Comparison of ENCODE assay signal across 23 cellular contexts in the genomic region with DNA sequence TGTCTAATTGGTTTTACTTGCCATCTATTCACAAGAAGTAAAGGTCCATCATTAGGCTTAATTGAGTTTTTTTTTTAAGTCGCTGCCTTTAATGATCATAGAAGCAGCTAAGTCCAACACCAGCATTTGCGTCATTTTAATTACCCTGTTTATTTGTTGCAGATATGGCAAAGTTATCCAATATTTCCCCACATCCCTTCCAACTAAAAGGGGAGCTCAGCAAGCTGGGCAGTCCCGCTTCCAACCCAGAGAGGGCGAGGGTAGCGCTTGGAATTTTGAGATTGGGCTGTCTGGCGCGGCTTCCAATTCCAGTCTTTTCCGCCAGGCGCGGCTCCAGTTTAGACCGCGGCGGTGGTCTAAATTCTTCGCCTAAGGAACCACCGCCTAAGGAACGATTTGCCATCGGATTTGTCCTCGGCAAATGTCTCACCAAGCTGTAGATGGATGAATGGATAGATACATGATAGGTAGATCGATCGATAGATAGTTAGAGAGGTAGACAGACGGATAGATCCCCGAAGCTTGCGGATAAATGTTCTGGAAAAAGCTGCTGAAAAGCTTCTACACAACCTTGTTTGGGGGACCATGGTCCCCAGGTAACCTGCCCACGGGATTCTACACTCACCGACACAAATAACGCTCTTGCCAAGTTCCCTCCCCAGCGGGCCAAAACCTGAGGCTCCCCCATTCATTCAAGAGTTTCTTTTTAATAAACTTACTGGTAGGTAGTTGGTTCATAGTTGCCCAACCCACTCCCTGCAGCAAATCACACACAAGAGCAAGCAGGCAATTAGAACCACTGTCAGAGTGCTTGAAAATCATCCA. TPM values are rescaled to one million over a fixed set of nuclear protein-coding genes. Genes with fewer than 3 reads are reported as not detected.
A peak's percentile ranks its signal among the peaks of the same experiment; 100 is the strongest.
DNase-seq lines count a peak whose midpoint lies in the region; ATAC-seq and TF ChIP-seq lines count a peak whose summit lies in the region.
"Had no signal": no experiment of that assay in that cellular context is flagged by ENCODE, and none has a peak within 500 bp of the region (broad histone marks: within the 10 kb centered on the region; RNA-seq: fewer than 3 reads in every experiment).

No MANE protein-coding gene starts in this region.

- H2BK20ac ChIP-seq in H9 (ENCODE audit: low read depth, low read length, poor library complexity, severe bottlenecking), result no peak overlapping the region

- H3K4me1 Mint-ChIP-seq in H9 (peaks cover 54 to 76% of the 10 kb centered on the region in 2 experiments), WTC11 (peaks cover 75% of the 10 kb centered on the region)
- H3K4me1 Mint-ChIP-seq: central memory CD8-positive, alpha-beta T cell had no signal

- H2BK12ac ChIP-seq in H9 (ENCODE audit: insufficient read length, low read depth, low read length) (no peak overlapping the region), trophoblast cell (ENCODE audit: low read length) (no peak overlapping the region)

- H4K8ac ChIP-seq in H9 (replicated peaks; ENCODE audit: insufficient read length, low read depth, low read length) (no peak overlapping the region), trophoblast cell (ENCODE audit: low read depth, low read length) (no peak overlapping the region)

- H3T11ph ChIP-seq in H9 (ENCODE audit: low read length), result no peak overlapping the region

- H3K4me1 ChIP-seq in H9 (ENCODE audit: insufficient read depth, low read length) (no peaks in the 10 kb centered on the region), trophoblast cell (ENCODE audit: control insufficient read depth in 1 of 2, insufficient read depth in 2 of 2, low read length in 2 of 2) (no peaks in the 10 kb centered on the region)
- H3K4me1 ChIP-seq: pancreas, testis had no signal

- H3K4me3 ChIP-seq in fibroblast of pulmonary artery (replicated peaks; ENCODE audit: low read depth, low read length) (no peak overlapping the region), trophoblast cell (ENCODE audit: low read depth, low read length) (no peak overlapping the region)
- H3K4me3 ChIP-seq: BLaER1 treated with 17β-estradiol and CSF1 and Interleukin-3, amounts not matched to agents 10 nM and 100 nM; MG63; mucosa of descending colon; pancreas; testis had no signal

- H3K9me3 ChIP-seq in H9 (ENCODE audit: control insufficient read depth, low read depth, low read length) (no peaks in the 10 kb centered on the region), trophoblast cell (ENCODE audit: insufficient read depth, low read depth, low read length) (peaks cover 3% of the 10 kb centered on the region)
- H3K9me3 ChIP-seq: MG63, mucosa of descending colon, pancreas, testis had no signal

- H2BK15ac ChIP-seq in H9 (ENCODE audit: low read depth, low read length), result no peak overlapping the region

- H3K18ac ChIP-seq in H9 (ENCODE audit: insufficient read length, low read depth, low read length) (no peak overlapping the region), trophoblast cell (ENCODE audit: low read length) (no peak overlapping the region)

- CTCF ChIA-PET in WTC11 (lab: Charles Lee), result interaction anchor here (0.5 to 4.9 kb wide), 13 partner anchors 9 to 237 kb away, joined by 3 to 32 read pairs (median 7); a partner anchor contains a TSS

- peaks cover 12% of the 10 kb centered on the region for H3K23me2 ChIP-seq in H9 (ENCODE audit: insufficient read length, low read depth, low read length, poor library complexity, severe bottlenecking)

- H3K4me2 ChIP-seq in H9 (ENCODE audit: insufficient read depth, insufficient read length, low read length), result peak overlapping the region; percentile 58
- no peak overlapping the region for H3K4me2 ChIP-seq in trophoblast cell (ENCODE audit: low read length)
- H3K4me2 ChIP-seq: BLaER1 treated with 17β-estradiol and CSF1 and Interleukin-3, amounts not matched to agents 10 nM and 100 nM had no signal

- TF ChIP-seq CTCF in H9 (conservative IDR thresholded peaks at IDR 0.05) (peak; percentile 78), WTC11 (IDR thresholded peaks at IDR 0.05) (no peak), fibroblast of pulmonary artery (IDR thresholded peaks at IDR 0.05; ENCODE audit: low read length, missing control alignments) (peak; percentile 6)

- H3K14ac ChIP-seq in H9 (ENCODE audit: insufficient read depth, low read length) (no peak overlapping the region), trophoblast cell (ENCODE audit: low read length) (no peak overlapping the region)

- H2AFZ ChIP-seq in H9 (ENCODE audit: low read length) (no peak overlapping the region), trophoblast cell (ENCODE audit: insufficient read depth, low read length, poor library complexity) (no peak overlapping the region)

- peaks cover 0 to 3% of the 10 kb centered on the region in 2 experiments; a peak in 1 of 5 replicates for H3K9me3 Mint-ChIP-seq in H9
- H3K9me3 Mint-ChIP-seq in WTC11, result no peaks in the 10 kb centered on the region
- H3K9me3 Mint-ChIP-seq: T-helper 2 cell treated with Interferon-gamma antibody and Interleukin-4, amounts not matched to agents 5 μg/mL and 100 μg/mL, for 36 hours had no signal

- no peak overlapping the region for H3K56ac ChIP-seq in H9 (ENCODE audit: insufficient read length, low read depth, low read length)

- peaks cover 69% of the 10 kb centered on the region for H3K27me3 ChIP-seq in H9 (ENCODE audit: insufficient read depth, low read length)
- H3K27me3 ChIP-seq in trophoblast cell (ENCODE audit: insufficient read depth, low read length), result peaks cover 69% of the 10 kb centered on the region
- H3K27me3 ChIP-seq: MG63, testis had no signal

- H2BK5ac ChIP-seq in H9 (ENCODE audit: insufficient read length, low read length), result no peak overlapping the region
- no peak overlapping the region for H2BK5ac ChIP-seq in trophoblast cell (ENCODE audit: low read depth, low read length, poor library complexity)

- H4K91ac ChIP-seq in H9 (ENCODE audit: insufficient read length, low read depth, low read length) (no peak overlapping the region), trophoblast cell (ENCODE audit: low read depth, low read length) (no peak overlapping the region)

- no peak overlapping the region for H3K27ac ChIP-seq in H9 (ENCODE audit: insufficient read length, low read depth, low read length)
- no peak overlapping the region for H3K27ac ChIP-seq in trophoblast cell (ENCODE audit: low read depth, low read length)
- H3K27ac ChIP-seq: BLaER1 treated with 17β-estradiol and CSF1 and Interleukin-3, amounts not matched to agents 10 nM and 100 nM; epithelial cell of prostate; pancreas; testis had no signal

- H3K27me3 Mint-ChIP-seq in H9 (ENCODE audit: low read depth), result peaks cover 99% of the 10 kb centered on the region
- peaks cover 94% of the 10 kb centered on the region for H3K27me3 Mint-ChIP-seq in WTC11 (ENCODE audit: low read depth)

- H4K5ac ChIP-seq in H9 (ENCODE audit: insufficient read length, low read depth, low read length), result no peak overlapping the region

- no peaks in the 10 kb centered on the region for H3K79me1 ChIP-seq in H9 (ENCODE audit: insufficient read depth, low read depth, low read length, poor library complexity, severe bottlenecking)
- H3K79me1 ChIP-seq in trophoblast cell (ENCODE audit: low read length), result no peaks in the 10 kb centered on the region

- H2AK5ac ChIP-seq in H9 (ENCODE audit: insufficient read length, low read length), result no peak overlapping the region
- no peak overlapping the region for H2AK5ac ChIP-seq in trophoblast cell (ENCODE audit: low read length)

- H3K9ac ChIP-seq in H9 (ENCODE audit: extremely low read depth, insufficient read length, low read length) (no peak overlapping the region), trophoblast cell (ENCODE audit: low read length) (no peak overlapping the region)
- H3K9ac ChIP-seq: BLaER1 treated with 17β-estradiol and CSF1 and Interleukin-3, amounts not matched to agents 10 nM and 100 nM had no signal

- H4K20me1 ChIP-seq in H9 (ENCODE audit: control insufficient read depth, insufficient read depth, insufficient read length), result no peaks in the 10 kb centered on the region
- H4K20me1 ChIP-seq: BLaER1 treated with 17β-estradiol and CSF1 and Interleukin-3, amounts not matched to agents 10 nM and 100 nM had no signal

- H3K36me3 ChIP-seq in trophoblast cell (ENCODE audit: control insufficient read depth in 1 of 2, insufficient read depth in 2 of 2, low read length in 2 of 2), result no peaks in the 10 kb centered on the region
- H3K36me3 ChIP-seq: BLaER1 treated with 17β-estradiol and CSF1 and Interleukin-3, amounts not matched to agents 10 nM and 100 nM; MG63; pancreas had no signal

- H3K4me3 Mint-ChIP-seq in H9 (peak overlapping the region in 1 of 2 experiments; percentile 71; a peak in 3 of 5 replicates), WTC11 (peak overlapping the region; percentile 61)
- H3K4me3 Mint-ChIP-seq: activated CD4-positive, alpha-beta T cell treated with anti-CD3 and anti-CD28 coated beads for 36 hours; central memory CD8-positive, alpha-beta T cell; T-helper 2 cell treated with Interferon-gamma antibody and Interleukin-4, amounts not matched to agents 5 μg/mL and 100 μg/mL, for 36 hours had no signal

- H3K27ac Mint-ChIP-seq in H9 (peak overlapping the region in 1 of 3 experiments; percentile 16; a peak in 1 of 7 replicates), WTC11 (no peak overlapping the region)
- H3K27ac Mint-ChIP-seq: activated CD4-positive, alpha-beta T cell treated with anti-CD3 and anti-CD28 coated beads for 36 hours; T-helper 2 cell treated with Interferon-gamma antibody and Interleukin-4, amounts not matched to agents 5 μg/mL and 100 μg/mL, for 36 hours had no signal

- H4K12ac ChIP-seq in trophoblast cell (ENCODE audit: low read depth, low read length), result no peak overlapping the region

- POLR2A ChIA-PET in WTC11 (lab: Charles Lee), result interaction anchor here (0.5 to 1.0 kb wide), 2 partner anchors 21 to 438 kb away, joined by 3 to 4 read pairs; no protein-coding TSS in a partner anchor

- H3K36me3 Mint-ChIP-seq in H9 (ENCODE audit: insufficient read depth in 1 of 3, low read depth in 3 of 3), result no peaks in the 10 kb centered on the region
- no peaks in the 10 kb centered on the region for H3K36me3 Mint-ChIP-seq in WTC11

- no peak overlapping the region for H3K4ac ChIP-seq in H9 (ENCODE audit: low read depth, low read length)
- no peak overlapping the region for H3K4ac ChIP-seq in trophoblast cell (ENCODE audit: low read depth, low read length)

- DNase-seq in H9 (peak; percentile 69), WTC11 (ENCODE audit: low spot score) (peak; percentile 70), fibroblast of pulmonary artery (ENCODE audit: low read depth) (no peak), trophoblast cell (no peak), NCI-H446 treated with DMSO at 0.1 percent for 48 hours (lab: John Stamatoyannopoulos, UW) (no peak)
- DNase-seq: activated CD4-positive, alpha-beta T cell treated with anti-CD3 and anti-CD28 coated beads for 36 hours; DMS 273 treated with DMSO at 0.1 percent for 48 hours; head of caudate nucleus; MG63; mucosa of descending colon; NCI-H1930; NCI-H510A treated with DMSO at 0.1 percent for 48 hours; pancreas; SHP77 treated with DMSO at 0.1 percent for 48 hours; small intestine; stimulated activated CD4-positive, alpha-beta T cell treated with anti-CD3 and anti-CD28 coated beads, Interleukin-4, amount 100 ng/mL, for 4 hours; testis had no signal

- H3K23ac ChIP-seq in H9 (ENCODE audit: insufficient read length, low read depth, low read length), result no peak overlapping the region
- H3K23ac ChIP-seq in trophoblast cell (ENCODE audit: low read length), result peak overlapping the region; percentile 86

- WGBS in H9 (ENCODE audit: extremely low coverage, insufficient read length, low lambda C conversion rate), result no CpG with 5 or more reads among the region's 27 CpGs
- WGBS in trophoblast cell (ENCODE audit: extremely low coverage, insufficient coverage, insufficient read length), result no CpG with 5 or more reads among the region's 27 CpGs

- ATAC-seq in WTC11 (peak; percentile 56), GM18909 (IDR thresholded peaks at IDR 0.05; ENCODE audit: poor library complexity, unreplicated experiment) (no peak), GM18517 (IDR thresholded peaks at IDR 0.05; ENCODE audit: unreplicated experiment) (no peak)
- ATAC-seq: activated CD4-positive, alpha-beta T cell treated with anti-CD3 and anti-CD28 coated beads for 36 hours; mucosa of descending colon; pancreas had no signal

- no peak overlapping the region for H2BK120ac ChIP-seq in H9 (ENCODE audit: low read depth, low read length, poor library complexity, severe bottlenecking)
- no peak overlapping the region for H2BK120ac ChIP-seq in trophoblast cell (ENCODE audit: insufficient read depth, low read length, poor library complexity)

- no peaks in the 10 kb centered on the region for H3K79me2 ChIP-seq in H9 (ENCODE audit: insufficient read depth, low read length)
- H3K79me2 ChIP-seq in trophoblast cell (ENCODE audit: control insufficient read depth, insufficient read depth, low read length, poor library complexity), result no peaks in the 10 kb centered on the region

RNA-seq across cellular contexts. Expression of a gene that starts 49.2 kb away (rescaled TPM):
- total RNA-seq in H9 (2021), result not detected in 2 replicates
- total RNA-seq in WTC11 (2021), result 1.9 to 3.5 TPM (median 2.5 TPM) in 3 replicates
- polyA plus RNA-seq in trophoblast cell (2013), result 0.03 and 0.04 TPM in 2 replicates
- total RNA-seq: activated CD4-positive, alpha-beta T cell treated with anti-CD3 and anti-CD28 coated beads for 36 hours; mucosa of descending colon; pancreas had no signal
- polyA plus RNA-seq: pancreas, small intestine had no signal

RNA-seq across cellular contexts. Expression of a gene that starts 52.0 kb away (rescaled TPM):
- total RNA-seq in H9 (2021), result not detected in 2 replicates
- total RNA-seq in WTC11 (2021), result 30.3 to 59.7 TPM (median 34.7 TPM) in 3 replicates
- 0.63 and 0.83 TPM in 2 replicates for polyA plus RNA-seq in trophoblast cell (2013)
- total RNA-seq: activated CD4-positive, alpha-beta T cell treated with anti-CD3 and anti-CD28 coated beads for 36 hours; pancreas had no signal
- polyA plus RNA-seq: pancreas, small intestine had no signal

Comparison
In these comparisons a context has a peak if more than half of its experiments do, and no peak if none do; other contexts are left out.
1. DNase-seq: peak in H9 (single experiment) and WTC11 (single experiment); none in fibroblast of pulmonary artery (single experiment), trophoblast cell (0 of 2) and NCI-H446 treated with DMSO at 0.1 percent for 48 hours (single experiment).
2. RNA of a gene that starts 52.0 kb away (total RNA-seq): 30.3 to 59.7 TPM in WTC11; not detected in H9; every median in the first group is over 10 times any median in the second.